In genomic region chr10:114121031-114121430, GRCh38 we compare ENCODE assay signal across 15 cellular contexts. TPM values are rescaled to one million over a fixed set of nuclear protein-coding genes. Genes with fewer than 3 reads are reported as not detected.
DNase-seq lines count a peak whose midpoint lies in the region; ATAC-seq, FAIRE-seq and TF ChIP-seq lines count a peak whose summit lies in the region.
"Had no signal": no experiment of that assay in that cellular context is flagged by ENCODE, and none has a peak within 500 bp of the region (broad histone marks: within the 10 kb centered on the region; RNA-seq: fewer than 3 reads in every experiment).

No MANE protein-coding gene starts in this region.

- POLR2A ChIA-PET in CD8-positive, alpha-beta T cell (lab: Charles Lee) = no interaction called here
- POLR2A ChIA-PET in activated CD4-positive, alpha-beta memory T cell treated with anti-CD3 and anti-CD28 coated beads, Interleukin-2, amount 10 ng/mL, durations not matched to agents 7 days and 5 days (lab: Charles Lee) = no interaction called here
- POLR2A ChIA-PET in activated CD4-positive, alpha-beta T cell treated with anti-CD3 and anti-CD28 coated beads, Interleukin-2, amount 10 ng/mL, durations not matched to agents 7 days and 5 days (lab: Charles Lee) = no interaction called here

- DNase-seq in CD8-positive, alpha-beta T cell = no peak
- no peak for DNase-seq in neural progenitor cell (ENCODE audit: low spot score)
- no peak for DNase-seq in activated CD4-positive, alpha-beta memory T cell treated with anti-CD3 and anti-CD28 coated beads, Interleukin-2, amount 10 ng/mL, durations not matched to agents 7 days and 5 days
- DNase-seq in activated CD4-positive, alpha-beta T cell treated with anti-CD3 and anti-CD28 coated beads, Interleukin-2, amount 50 U/mL, for 1 hour = no peak
- DNase-seq in activated CD4-positive, alpha-beta T cell treated with anti-CD3 and anti-CD28 coated beads, Interleukin-2, amount 10 ng/mL, durations not matched to agents 7 days and 5 days = no peak
- DNase-seq: AML-193; CD4-positive, CD25-positive, alpha-beta regulatory T cell; GM23248; Kasumi-1; NCI-H1436; NCI-H2029 treated with DMSO at 0.1 percent for 48 hours; NCI-H524 had no signal

- H4K20me1 ChIP-seq in OCI-LY1 (ENCODE audit: insufficient read depth, low read length) = no peaks in the 10 kb centered on the region
- no peaks in the 10 kb centered on the region for H4K20me1 ChIP-seq in neural progenitor cell (ENCODE audit: low read depth)

- no peaks in the 10 kb centered on the region for H3K27me3 ChIP-seq in CD8-positive, alpha-beta T cell (ENCODE audit: insufficient read depth, low read length)
- H3K27me3 ChIP-seq in OCI-LY1 (ENCODE audit: insufficient read depth, low read length) (no peaks in the 10 kb centered on the region), neural progenitor cell (no peaks in the 10 kb centered on the region)

- no peak for ATAC-seq in CD8-positive, alpha-beta T cell
- ATAC-seq in GM18870 (IDR thresholded peaks at IDR 0.05; ENCODE audit: unreplicated experiment) = no peak

- peak; percentile 64 for FAIRE-seq in colon (lab: Jason Lieb, UNC)

- H2AFZ ChIP-seq in OCI-LY1 (ENCODE audit: low read length) = no peak overlapping the region
- no peak overlapping the region for H2AFZ ChIP-seq in neural progenitor cell (replicated peaks)
- H2AFZ ChIP-seq: GM23248 had no signal

- H3K36me3 ChIP-seq in CD8-positive, alpha-beta T cell (ENCODE audit: insufficient read depth, low read length) = peaks cover 5% of the 10 kb centered on the region
- H3K36me3 ChIP-seq in OCI-LY1 (ENCODE audit: insufficient read depth, low read length) (no peaks in the 10 kb centered on the region; the same call in none of the 2 replicates), neural progenitor cell (peaks cover 7% of the 10 kb centered on the region)

- TF ChIP-seq CTCF in CD8-positive, alpha-beta T cell (IDR thresholded peaks at IDR 0.05) = peak; percentile 12
- TF ChIP-seq CTCF in OCI-LY1 (IDR thresholded peaks at IDR 0.05; ENCODE audit: low read length) = peak; percentile 20; the same call in 1 of the 2 replicates
- TF ChIP-seq CTCF in neural progenitor cell (IDR thresholded peaks at IDR 0.05) = peak; percentile 3

- H3K9me2 ChIP-seq in OCI-LY1 (ENCODE audit: low read depth, low read length) = no peaks in the 10 kb centered on the region

- intact Hi-C loops in CD8-positive, alpha-beta T cell (cut with DNase I, micrococcal nuclease) = loop anchor here in 1 of 2 experiments (5.0 kb wide), 1 partner anchor 324 kb away; no protein-coding TSS in a partner anchor

- H3K9ac ChIP-seq in OCI-LY1 (ENCODE audit: low read length) = no peak overlapping the region
- no peak overlapping the region for H3K9ac ChIP-seq in neural progenitor cell
- H3K9ac ChIP-seq: GM23248 had no signal

- no peak overlapping the region for H3K4me3 ChIP-seq in CD8-positive, alpha-beta T cell (ENCODE audit: low read depth, low read length)
- H3K4me3 ChIP-seq in OCI-LY1 (ENCODE audit: low read depth, low read length, poor library complexity, severe bottlenecking) (no peak overlapping the region), neural progenitor cell (no peak overlapping the region)
- H3K4me3 ChIP-seq: GM23248 had no signal

- H3K9me3 Mint-ChIP-seq in CD8-positive, alpha-beta T cell = no peaks in the 10 kb centered on the region
- no peaks in the 10 kb centered on the region for H3K9me3 Mint-ChIP-seq in neural progenitor cell
- no peaks in the 10 kb centered on the region for H3K9me3 Mint-ChIP-seq in activated CD4-positive, alpha-beta memory T cell treated with anti-CD3 and anti-CD28 coated beads, Interleukin-2, amount 10 ng/mL, durations not matched to agents 7 days and 5 days
- no peaks in the 10 kb centered on the region for H3K9me3 Mint-ChIP-seq in activated CD4-positive, alpha-beta T cell treated with anti-CD3 and anti-CD28 coated beads, Interleukin-2, amount 10 ng/mL, durations not matched to agents 7 days and 5 days
- H3K9me3 Mint-ChIP-seq: CD4-positive, CD25-positive, alpha-beta regulatory T cell had no signal

- no peak overlapping the region for H3K4me2 ChIP-seq in OCI-LY1 (ENCODE audit: low read length)
- H3K4me2 ChIP-seq in neural progenitor cell = no peak overlapping the region

- H3K9me3 ChIP-seq in CD8-positive, alpha-beta T cell (ENCODE audit: low read length) = no peaks in the 10 kb centered on the region
- H3K9me3 ChIP-seq in OCI-LY1 (ENCODE audit: low read length) (no peaks in the 10 kb centered on the region), neural progenitor cell (ENCODE audit: low read depth) (no peaks in the 10 kb centered on the region)

- no peak overlapping the region for H3K4me3 Mint-ChIP-seq in CD8-positive, alpha-beta T cell
- no peak overlapping the region for H3K4me3 Mint-ChIP-seq in neural progenitor cell
- no peak overlapping the region for H3K4me3 Mint-ChIP-seq in activated CD4-positive, alpha-beta memory T cell treated with anti-CD3 and anti-CD28 coated beads, Interleukin-2, amount 10 ng/mL, durations not matched to agents 7 days and 5 days
- no peak overlapping the region for H3K4me3 Mint-ChIP-seq in activated CD4-positive, alpha-beta T cell treated with anti-CD3 and anti-CD28 coated beads, Interleukin-2, amount 10 ng/mL, durations not matched to agents 7 days and 5 days
- H3K4me3 Mint-ChIP-seq: CD4-positive, CD25-positive, alpha-beta regulatory T cell had no signal

- H3K27me3 Mint-ChIP-seq in CD8-positive, alpha-beta T cell (ENCODE audit: low read depth) = no peaks in the 10 kb centered on the region
- H3K27me3 Mint-ChIP-seq in neural progenitor cell (ENCODE audit: insufficient read depth, low read depth) = no peaks in the 10 kb centered on the region
- peaks cover 3% of the 10 kb centered on the region for H3K27me3 Mint-ChIP-seq in activated CD4-positive, alpha-beta memory T cell treated with anti-CD3 and anti-CD28 coated beads, Interleukin-2, amount 10 ng/mL, durations not matched to agents 7 days and 5 days
- peaks cover 4% of the 10 kb centered on the region for H3K27me3 Mint-ChIP-seq in activated CD4-positive, alpha-beta T cell treated with anti-CD3 and anti-CD28 coated beads, Interleukin-2, amount 10 ng/mL, durations not matched to agents 7 days and 5 days

- no peak overlapping the region for H3K27ac ChIP-seq in CD8-positive, alpha-beta T cell (ENCODE audit: low read depth, low read length)
- no peak overlapping the region for H3K27ac ChIP-seq in OCI-LY1 (ENCODE audit: low read depth, low read length, poor library complexity, severe bottlenecking)
- no peak overlapping the region for H3K27ac ChIP-seq in neural progenitor cell
- H3K27ac ChIP-seq: GM23248 had no signal

- H3K36me3 Mint-ChIP-seq in CD8-positive, alpha-beta T cell = peaks cover 23% of the 10 kb centered on the region
- H3K36me3 Mint-ChIP-seq in neural progenitor cell = no peaks in the 10 kb centered on the region
- H3K36me3 Mint-ChIP-seq in activated CD4-positive, alpha-beta memory T cell treated with anti-CD3 and anti-CD28 coated beads, Interleukin-2, amount 10 ng/mL, durations not matched to agents 7 days and 5 days (ENCODE audit: low read depth) = peaks cover 10% of the 10 kb centered on the region
- H3K36me3 Mint-ChIP-seq in activated CD4-positive, alpha-beta T cell treated with anti-CD3 and anti-CD28 coated beads, Interleukin-2, amount 10 ng/mL, durations not matched to agents 7 days and 5 days (ENCODE audit: low read depth) = peaks cover 9% of the 10 kb centered on the region

- H3K4me1 Mint-ChIP-seq in CD8-positive, alpha-beta T cell (ENCODE audit: low read depth) = no peaks in the 10 kb centered on the region
- H3K4me1 Mint-ChIP-seq in neural progenitor cell = peaks cover 2% of the 10 kb centered on the region
- no peaks in the 10 kb centered on the region for H3K4me1 Mint-ChIP-seq in activated CD4-positive, alpha-beta memory T cell treated with anti-CD3 and anti-CD28 coated beads, Interleukin-2, amount 10 ng/mL, durations not matched to agents 7 days and 5 days
- no peaks in the 10 kb centered on the region for H3K4me1 Mint-ChIP-seq in activated CD4-positive, alpha-beta T cell treated with anti-CD3 and anti-CD28 coated beads, Interleukin-2, amount 10 ng/mL, durations not matched to agents 7 days and 5 days
- H3K4me1 Mint-ChIP-seq: CD4-positive, CD25-positive, alpha-beta regulatory T cell had no signal

- H3F3A ChIP-seq in OCI-LY1 (ENCODE audit: insufficient read depth, low read length) = no peaks in the 10 kb centered on the region; the same call in 1 of the 2 replicates
- no peaks in the 10 kb centered on the region for H3F3A ChIP-seq in neural progenitor cell (ENCODE audit: low read depth)

- H3K79me2 ChIP-seq in OCI-LY1 (ENCODE audit: insufficient read depth, low read length) (no peaks in the 10 kb centered on the region), neural progenitor cell (ENCODE audit: low read depth) (no peaks in the 10 kb centered on the region)

- CTCF ChIA-PET in CD8-positive, alpha-beta T cell (lab: Charles Lee) = no interaction called here
- CTCF ChIA-PET in activated CD4-positive, alpha-beta memory T cell treated with anti-CD3 and anti-CD28 coated beads, Interleukin-2, amount 10 ng/mL, durations not matched to agents 7 days and 5 days (lab: Charles Lee) = no interaction called here
- CTCF ChIA-PET in activated CD4-positive, alpha-beta T cell treated with anti-CD3 and anti-CD28 coated beads, Interleukin-2, amount 10 ng/mL, durations not matched to agents 7 days and 5 days (lab: Charles Lee) = no interaction called here

- H3K27ac Mint-ChIP-seq in CD8-positive, alpha-beta T cell = no peak overlapping the region
- no peak overlapping the region for H3K27ac Mint-ChIP-seq in neural progenitor cell
- H3K27ac Mint-ChIP-seq in activated CD4-positive, alpha-beta memory T cell treated with anti-CD3 and anti-CD28 coated beads, Interleukin-2, amount 10 ng/mL, durations not matched to agents 7 days and 5 days = no peak overlapping the region
- H3K27ac Mint-ChIP-seq in activated CD4-positive, alpha-beta T cell treated with anti-CD3 and anti-CD28 coated beads, Interleukin-2, amount 10 ng/mL, durations not matched to agents 7 days and 5 days = no peak overlapping the region
- H3K27ac Mint-ChIP-seq: CD4-positive, CD25-positive, alpha-beta regulatory T cell had no signal

- no peaks in the 10 kb centered on the region for H3K4me1 ChIP-seq in CD8-positive, alpha-beta T cell (ENCODE audit: insufficient read depth, low read length)
- H3K4me1 ChIP-seq in OCI-LY1 (ENCODE audit: insufficient read depth, low read length, severe bottlenecking) (no peaks in the 10 kb centered on the region), neural progenitor cell (no peaks in the 10 kb centered on the region)

RNA-seq across cellular contexts. Expression of gene CCDC186, which starts 53.0 kb away (rescaled TPM):
- 10 to 100 TPM; 57.9 to 67.7 TPM for total RNA-seq in CD8-positive, alpha-beta T cell
- 9.9 and 22.9 TPM in 2 replicates for total RNA-seq in neural progenitor cell (ENCODE audit: low replicate concordance)
- 10 to 100 TPM; 20.0 to 22.2 TPM for total RNA-seq in activated CD4-positive, alpha-beta memory T cell treated with anti-CD3 and anti-CD28 coated beads, Interleukin-2, amount 10 ng/mL, durations not matched to agents 7 days and 5 days
- total RNA-seq in activated CD4-positive, alpha-beta T cell treated with anti-CD3 and anti-CD28 coated beads, Interleukin-2, amount 10 ng/mL, durations not matched to agents 7 days and 5 days = 10 to 100 TPM; 16.0 to 18.6 TPM

RNA-seq across cellular contexts. Expression of gene TDRD1, which starts 58.1 kb away (rescaled TPM):
- total RNA-seq in CD8-positive, alpha-beta T cell = not detected
- 0.04 TPM in 1 of 2 replicates, not detected in the other for total RNA-seq in neural progenitor cell (ENCODE audit: low replicate concordance)
- under 1 TPM; 0.35 to 0.40 TPM for total RNA-seq in activated CD4-positive, alpha-beta memory T cell treated with anti-CD3 and anti-CD28 coated beads, Interleukin-2, amount 10 ng/mL, durations not matched to agents 7 days and 5 days
- total RNA-seq in activated CD4-positive, alpha-beta T cell treated with anti-CD3 and anti-CD28 coated beads, Interleukin-2, amount 10 ng/mL, durations not matched to agents 7 days and 5 days = under 1 TPM; 0.04 to 0.10 TPM
- total RNA-seq: CD4-positive, CD25-positive, alpha-beta regulatory T cell; GM23248 had no signal
